ENCODE assay signal across 8 cellular contexts in genomic region chr6:32127409-32127716, GRCh38. TPM values are rescaled to one million over a fixed set of nuclear protein-coding genes. Genes with fewer than 3 reads are reported as not detected.
A peak's percentile ranks its signal among the peaks of the same experiment; 100 is the strongest.
DNase-seq lines count a peak whose midpoint lies in the region; ATAC-seq, FAIRE-seq and TF ChIP-seq lines count a peak whose summit lies in the region.

No MANE protein-coding gene starts in this region.

- H3K27me3 ChIP-seq in HUES48 (ENCODE audit: control insufficient read depth, insufficient read depth, low read length): no peaks in the 10 kb centered on the region

- H3K27me3 Mint-ChIP-seq in activated T-helper 2 cell treated with anti-CD3 and anti-CD28 coated beads, Interferon-gamma antibody, Interleukin-2, Interleukin-4, amounts not matched to agents 10 μg/mL and 5 μg/mL and 100 μg/mL, durations not matched to agents 14 hours and 24 hours and 36 hours (ENCODE audit: low read depth): no peaks in the 10 kb centered on the region
- no peaks in the 10 kb centered on the region for H3K27me3 Mint-ChIP-seq in stimulated activated naive B cell treated with anti-CD40 and anti-IgM and Interleukin-4, amounts not matched to agents 10 μg/mL and 1 μg/mL and 100 μg/mL, for 72 hours

- H3K9me3 Mint-ChIP-seq in activated T-helper 2 cell treated with anti-CD3 and anti-CD28 coated beads, Interferon-gamma antibody, Interleukin-2, Interleukin-4, amounts not matched to agents 10 μg/mL and 5 μg/mL and 100 μg/mL, durations not matched to agents 14 hours and 24 hours and 36 hours: no peaks in the 10 kb centered on the region
- no peaks in the 10 kb centered on the region for H3K9me3 Mint-ChIP-seq in stimulated activated naive B cell treated with anti-CD40 and anti-IgM and Interleukin-4, amounts not matched to agents 10 μg/mL and 1 μg/mL and 100 μg/mL, for 72 hours

- H3K36me3 Mint-ChIP-seq in activated T-helper 2 cell treated with anti-CD3 and anti-CD28 coated beads, Interferon-gamma antibody, Interleukin-2, Interleukin-4, amounts not matched to agents 10 μg/mL and 5 μg/mL and 100 μg/mL, durations not matched to agents 14 hours and 24 hours and 36 hours (ENCODE audit: low read depth): peaks cover 29% of the 10 kb centered on the region
- H3K36me3 Mint-ChIP-seq in stimulated activated naive B cell treated with anti-CD40 and anti-IgM and Interleukin-4, amounts not matched to agents 10 μg/mL and 1 μg/mL and 100 μg/mL, for 72 hours: peaks cover 24 to 29% of the 10 kb centered on the region in 2 donors

- H3K4me3 ChIP-seq in HUES48 (ENCODE audit: low read depth, low read length): peak overlapping the region; percentile 98
- H3K4me3 ChIP-seq in iPS-18c (ENCODE audit: insufficient read depth, low read depth, low read length): peak overlapping the region; percentile 92

- H3K27ac Mint-ChIP-seq in activated T-helper 2 cell treated with anti-CD3 and anti-CD28 coated beads, Interferon-gamma antibody, Interleukin-2, Interleukin-4, amounts not matched to agents 10 μg/mL and 5 μg/mL and 100 μg/mL, durations not matched to agents 14 hours and 24 hours and 36 hours: peak overlapping the region; percentile 97
- peak overlapping the region; percentile 99 for H3K27ac Mint-ChIP-seq in stimulated activated naive B cell treated with anti-CD40 and anti-IgM and Interleukin-4, amounts not matched to agents 10 μg/mL and 1 μg/mL and 100 μg/mL, for 72 hours

- intact Hi-C loops in activated T-helper 2 cell treated with anti-CD3 and anti-CD28 coated beads, Interferon-gamma antibody, Interleukin-2, Interleukin-4, amounts not matched to agents 10 μg/mL and 5 μg/mL and 100 μg/mL, durations not matched to agents 14 hours and 24 hours and 36 hours (cut with micrococcal nuclease): no loop called here

- peak overlapping the region; percentile 99 for H3K4me3 Mint-ChIP-seq in activated T-helper 2 cell treated with anti-CD3 and anti-CD28 coated beads, Interferon-gamma antibody, Interleukin-2, Interleukin-4, amounts not matched to agents 10 μg/mL and 5 μg/mL and 100 μg/mL, durations not matched to agents 14 hours and 24 hours and 36 hours (ENCODE audit: low read depth)
- H3K4me3 Mint-ChIP-seq in stimulated activated naive B cell treated with anti-CD40 and anti-IgM and Interleukin-4, amounts not matched to agents 10 μg/mL and 1 μg/mL and 100 μg/mL, for 72 hours: peak overlapping the region; percentile 98 to 99

- H3K9me3 ChIP-seq in HUES48 (ENCODE audit: control insufficient read depth, insufficient read depth, low read length) (no peaks in the 10 kb centered on the region), iPS-18c (ENCODE audit: control insufficient read depth, insufficient read depth, low read length) (no peaks in the 10 kb centered on the region)

- peak overlapping the region; percentile 90; the same call in 1 of the 2 replicates for H3K9ac ChIP-seq in HUES48 (ENCODE audit: low read depth, low read length)

- DNase-seq in activated T-helper 2 cell treated with anti-CD3 and anti-CD28 coated beads, Interferon-gamma antibody, Interleukin-2, Interleukin-4, amounts not matched to agents 10 μg/mL and 5 μg/mL and 100 μg/mL, durations not matched to agents 14 hours and 24 hours and 36 hours (ENCODE audit: low spot score): no peak
- DNase-seq in stimulated activated naive B cell treated with anti-CD40 and anti-IgM and Interleukin-4, amounts not matched to agents 10 μg/mL and 1 μg/mL and 100 μg/mL, for 72 hours: no peak
- no peak for DNase-seq in mucosa of gallbladder (ENCODE audit: low spot score)
- no peak for DNase-seq in GM12892 (ENCODE audit: insufficient read length)

- H3K4me1 Mint-ChIP-seq in activated T-helper 2 cell treated with anti-CD3 and anti-CD28 coated beads, Interferon-gamma antibody, Interleukin-2, Interleukin-4, amounts not matched to agents 10 μg/mL and 5 μg/mL and 100 μg/mL, durations not matched to agents 14 hours and 24 hours and 36 hours (ENCODE audit: low read depth): peaks cover 36% of the 10 kb centered on the region
- H3K4me1 Mint-ChIP-seq in stimulated activated naive B cell treated with anti-CD40 and anti-IgM and Interleukin-4, amounts not matched to agents 10 μg/mL and 1 μg/mL and 100 μg/mL, for 72 hours: peaks cover 24 to 63% of the 10 kb centered on the region in 2 donors

- no peak for TF ChIP-seq POLR2A in GM12892 (IDR thresholded peaks at IDR 0.05; ENCODE audit: low read depth, low read length)

- ATAC-seq in stimulated activated naive B cell treated with anti-CD40 and anti-IgM and Interleukin-4, amounts not matched to agents 10 μg/mL and 1 μg/mL and 100 μg/mL, for 72 hours (replicated peaks): no peak
- ATAC-seq in HG02870 (IDR thresholded peaks at IDR 0.05; ENCODE audit: unreplicated experiment) (no peak), GM18517 (IDR thresholded peaks at IDR 0.05; ENCODE audit: unreplicated experiment) (no peak)

- FAIRE-seq in GM12892 (lab: Jason Lieb, UNC): no peak

- peaks cover 11% of the 10 kb centered on the region for H3K4me1 ChIP-seq in HUES48 (ENCODE audit: control insufficient read depth, insufficient read depth, low read length)

- H3K27ac ChIP-seq in HUES48 (ENCODE audit: low read depth, low read length): peak overlapping the region; percentile 98

- H3K36me3 ChIP-seq in HUES48 (ENCODE audit: control insufficient read depth, insufficient read depth, low read length): peaks cover 29% of the 10 kb centered on the region

RNA-seq across cellular contexts. Expression of gene ATF6B, which starts 0.7 kb away (rescaled TPM):
- 86.9 and 91.2 TPM in 2 replicates for total RNA-seq in activated T-helper 2 cell treated with anti-CD3 and anti-CD28 coated beads, Interferon-gamma antibody, Interleukin-2, Interleukin-4, amounts not matched to agents 10 μg/mL and 5 μg/mL and 100 μg/mL, durations not matched to agents 14 hours and 24 hours and 36 hours
- total RNA-seq in mucosa of gallbladder: 119 TPM
- polyA plus RNA-seq in GM12892 (2012; ENCODE audit: missing spikeins): 67.0 TPM

RNA-seq across cellular contexts. Expression of gene FKBPL, which starts 2.7 kb away (rescaled TPM):
- 5.0 and 5.8 TPM in 2 replicates for total RNA-seq in activated T-helper 2 cell treated with anti-CD3 and anti-CD28 coated beads, Interferon-gamma antibody, Interleukin-2, Interleukin-4, amounts not matched to agents 10 μg/mL and 5 μg/mL and 100 μg/mL, durations not matched to agents 14 hours and 24 hours and 36 hours
- 5.0 TPM for total RNA-seq in mucosa of gallbladder
- polyA plus RNA-seq in GM12892 (2012; ENCODE audit: missing spikeins): 4.5 TPM

RNA-seq across cellular contexts. Expression of gene TNXB, which starts 18.2 kb away (rescaled TPM):
- total RNA-seq in activated T-helper 2 cell treated with anti-CD3 and anti-CD28 coated beads, Interferon-gamma antibody, Interleukin-2, Interleukin-4, amounts not matched to agents 10 μg/mL and 5 μg/mL and 100 μg/mL, durations not matched to agents 14 hours and 24 hours and 36 hours: 4.3 and 5.0 TPM in 2 replicates
- 30.1 TPM for total RNA-seq in mucosa of gallbladder
- polyA plus RNA-seq in GM12892 (2012; ENCODE audit: missing spikeins): 5.4 TPM

RNA-seq across cellular contexts. Expression of gene PRRT1, which starts 24.4 kb away (rescaled TPM):
- 0.27 TPM in 1 of 2 replicates, not detected in the other for total RNA-seq in activated T-helper 2 cell treated with anti-CD3 and anti-CD28 coated beads, Interferon-gamma antibody, Interleukin-2, Interleukin-4, amounts not matched to agents 10 μg/mL and 5 μg/mL and 100 μg/mL, durations not matched to agents 14 hours and 24 hours and 36 hours
- total RNA-seq in mucosa of gallbladder: 3.7 TPM
- polyA plus RNA-seq in GM12892 (2012; ENCODE audit: missing spikeins): not detected

RNA-seq across cellular contexts. Expression of gene PPT2, which starts 26.6 kb away (rescaled TPM):
- total RNA-seq in activated T-helper 2 cell treated with anti-CD3 and anti-CD28 coated beads, Interferon-gamma antibody, Interleukin-2, Interleukin-4, amounts not matched to agents 10 μg/mL and 5 μg/mL and 100 μg/mL, durations not matched to agents 14 hours and 24 hours and 36 hours: 11.5 and 12.7 TPM in 2 replicates
- 17.4 TPM for total RNA-seq in mucosa of gallbladder
- polyA plus RNA-seq in GM12892 (2012; ENCODE audit: missing spikeins): 3.6 TPM
